In the genomic region with DNA sequence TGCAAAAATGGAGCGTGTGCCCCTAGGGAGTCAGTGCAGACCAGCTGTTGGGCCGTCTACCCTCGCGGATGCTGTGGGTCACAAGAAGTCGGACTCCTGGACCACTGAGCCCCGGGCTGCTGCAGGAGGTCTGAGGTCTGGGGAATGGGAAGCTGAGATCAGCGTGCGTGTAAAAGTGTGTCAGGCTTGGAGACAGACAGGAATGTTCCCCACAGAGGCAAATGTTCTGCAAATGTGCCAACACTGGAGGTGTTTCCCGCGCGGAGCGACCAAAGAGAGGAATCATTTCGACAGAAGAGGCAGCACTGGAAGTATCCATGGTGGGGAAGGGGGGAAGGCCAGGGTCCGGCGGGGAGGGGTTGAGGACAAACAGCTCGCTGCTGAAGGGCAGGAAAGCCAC, we compare ENCODE assay signal across 9 cellular contexts.
"Had no signal": no experiment of that assay in that cellular context is flagged by ENCODE, and none has a peak within 500 bp of the region (broad histone marks: within the 10 kb centered on the region; RNA-seq: fewer than 3 reads in every experiment).

No MANE protein-coding gene starts in this region.

- DNase-seq: GM23248, GOT3, H7, H9, HCEC 1CT, HFFc6 had no signal

- H3K4me3 Mint-ChIP-seq: GM23338, H9, HFFc6 had no signal

- ATAC-seq: GM23338, HCT116 had no signal

- H3K9me3 Mint-ChIP-seq: GM23338, H9 had no signal

- H3K27ac ChIP-seq: GM23248 had no signal

- H3K4me3 ChIP-seq: GM23248, GM23338, HAP-1 had no signal

- H3K36me3 ChIP-seq: HAP-1 had no signal

- H3K9me3 ChIP-seq: HAP-1 had no signal

- H3K27ac Mint-ChIP-seq: GM23338, HFFc6 had no signal

- H3K4me1 Mint-ChIP-seq: GM23338, H9 had no signal

- H3K4me1 ChIP-seq: HAP-1 had no signal
